16 cellular contexts compared by ENCODE assay signal in the genomic region with DNA sequence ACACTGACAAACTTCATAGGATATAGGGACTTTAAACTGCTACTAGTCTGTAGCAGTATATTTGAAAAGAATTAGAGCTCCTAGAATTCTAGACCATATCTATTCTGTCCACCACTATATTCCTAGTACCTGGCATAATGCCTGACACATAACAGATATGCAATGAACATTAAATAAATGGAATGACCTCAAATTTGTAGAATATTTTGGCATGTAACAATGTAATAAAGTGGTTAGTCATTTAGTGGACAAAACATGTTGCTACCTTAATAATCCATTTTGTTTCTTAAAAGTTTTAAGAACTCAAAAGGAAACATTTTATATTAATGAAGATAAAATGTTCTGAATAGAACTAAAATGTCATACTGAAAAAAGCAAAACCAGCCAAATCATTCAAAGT. TPM values are rescaled to one million over a fixed set of nuclear protein-coding genes. Genes with fewer than 3 reads are reported as not detected.
A peak's percentile ranks its signal among the peaks of the same experiment; 100 is the strongest.
DNase-seq lines count a peak whose midpoint lies in the region; TF ChIP-seq lines count a peak whose summit lies in the region.
"Had no signal": no experiment of that assay in that cellular context is flagged by ENCODE, and none has a peak within 500 bp of the region (broad histone marks: within the 10 kb centered on the region; RNA-seq: fewer than 3 reads in every experiment).

No MANE protein-coding gene starts in this region.

- H2BK120ac ChIP-seq in mesendoderm (ENCODE audit: low read depth, low read length) = no peak overlapping the region

- H4K20me1 ChIP-seq in KMS-11 (ENCODE audit: insufficient read depth) = no peaks in the 10 kb centered on the region
- H4K20me1 ChIP-seq: BLaER1 had no signal

- H2AFZ ChIP-seq in KMS-11 (ENCODE audit: low read depth) = no peak overlapping the region
- H2AFZ ChIP-seq: GM23248 had no signal

- H3K79me1 ChIP-seq in mesendoderm (ENCODE audit: low read length) = peaks cover 9% of the 10 kb centered on the region

- no peaks in the 10 kb centered on the region for H3K9me3 ChIP-seq in SK-N-MC (ENCODE audit: low read depth, low read length)
- H3K9me3 ChIP-seq: HAP-1 had no signal

- no peak overlapping the region for H2BK5ac ChIP-seq in mesendoderm (ENCODE audit: low read length)

- H2AK5ac ChIP-seq in mesendoderm (ENCODE audit: low read length) = no peak overlapping the region

- no peak overlapping the region for H4K8ac ChIP-seq in mesendoderm (ENCODE audit: low read depth, low read length)

- no peak overlapping the region for H3K23ac ChIP-seq in mesendoderm (ENCODE audit: low read length)

- H3K36me3 ChIP-seq in KMS-11 (ENCODE audit: insufficient read depth) = no peaks in the 10 kb centered on the region
- peaks cover 8% of the 10 kb centered on the region; the same call in 1 of the 2 replicates for H3K36me3 ChIP-seq in SK-N-MC (ENCODE audit: insufficient read depth, low read length)
- H3K36me3 ChIP-seq in mesendoderm (ENCODE audit: control insufficient read depth, insufficient read depth, low read length) = no peaks in the 10 kb centered on the region
- H3K36me3 ChIP-seq: HAP-1 had no signal

- no peak overlapping the region for H3K18ac ChIP-seq in mesendoderm (ENCODE audit: low read length)

- no peak overlapping the region for H3K56ac ChIP-seq in mesendoderm (ENCODE audit: low read length)

- H3K4me2 ChIP-seq in KMS-11 = peak overlapping the region; percentile 79
- H3K4me2 ChIP-seq in mesendoderm (ENCODE audit: low read length) = no peak overlapping the region
- H3K4me2 ChIP-seq: BLaER1 had no signal

- H3K4me3 ChIP-seq in KMS-11 (IDR thresholded peaks at IDR 0.05; ENCODE audit: insufficient read depth, low read depth, low read length) = no peak overlapping the region
- no peak overlapping the region for H3K4me3 ChIP-seq in SK-N-MC
- H3K4me3 ChIP-seq in fibroblast of the aortic adventitia (ENCODE audit: low read depth, low read length) = no peak overlapping the region
- H3K4me3 ChIP-seq in mesendoderm (ENCODE audit: low read length) = no peak overlapping the region
- H3K4me3 ChIP-seq: BLaER1, GM23248, HAP-1, K562 had no signal

- TF ChIP-seq CTCF in KMS-11 (conservative IDR thresholded peaks at IDR 0.05; ENCODE audit: low read depth, low read length) (no peak), fibroblast of the aortic adventitia (IDR thresholded peaks at IDR 0.05; ENCODE audit: insufficient read depth, low read length) (no peak)

- no peak overlapping the region; the same call in 1 of the 2 replicates for H3K9ac ChIP-seq in KMS-11
- no peak overlapping the region for H3K9ac ChIP-seq in SK-N-MC (ENCODE audit: insufficient read length)
- H3K9ac ChIP-seq in mesendoderm (ENCODE audit: low read length) = no peak overlapping the region
- H3K9ac ChIP-seq: BLaER1, GM23248 had no signal

- DNase-seq in EH (ENCODE audit: low read depth) (peak; percentile 24), SK-N-MC (ENCODE audit: low read depth, low spot score) (no peak), fibroblast of the aortic adventitia (ENCODE audit: low read depth) (peak; percentile 42), NCI-H2227 (lab: John Stamatoyannopoulos, UW; ENCODE audit: unreplicated experiment) (no peak), mesendoderm (no peak), NCI-H187 treated with DMSO at 0.1 percent for 48 hours (lab: John Stamatoyannopoulos, UW) (no peak)
- DNase-seq: CD4-positive, alpha-beta memory T cell; DMS153; DMS79; GF-D8; GM23248; IMR-90 had no signal

- H3K27ac ChIP-seq in KMS-11 (peak overlapping the region; percentile 64), SK-N-MC (0 out of 2 replicates have a peak overlapping the region, but pooled peaks have one; percentile 10), mesendoderm (ENCODE audit: low read depth, low read length) (no peak overlapping the region)
- H3K27ac ChIP-seq: BLaER1, GM23248 had no signal

- H3K4me1 ChIP-seq in KMS-11 (ENCODE audit: low read depth, poor library complexity, severe bottlenecking) = peaks cover 48% of the 10 kb centered on the region
- H3K4me1 ChIP-seq in mesendoderm (ENCODE audit: control insufficient read depth, low read depth, low read length) = no peaks in the 10 kb centered on the region
- H3K4me1 ChIP-seq: BLaER1, HAP-1 had no signal

- no peak overlapping the region for H2BK15ac ChIP-seq in mesendoderm (replicated peaks; ENCODE audit: low read depth)

- H3K27me3 ChIP-seq in KMS-11 (ENCODE audit: insufficient read depth, low read depth) = no peaks in the 10 kb centered on the region
- H3K27me3 ChIP-seq in mesendoderm (ENCODE audit: insufficient read depth, low read length, poor library complexity) = no peaks in the 10 kb centered on the region
- H3K27me3 ChIP-seq: BLaER1 had no signal

- no peak overlapping the region for H3K4ac ChIP-seq in mesendoderm (ENCODE audit: low read depth, low read length)

- H3K79me2 ChIP-seq in KMS-11 (ENCODE audit: insufficient read depth, low read depth) (no peaks in the 10 kb centered on the region; the same call in 1 of the 2 replicates), mesendoderm (ENCODE audit: control insufficient read depth, insufficient read depth, low read length) (peaks cover 9% of the 10 kb centered on the region)

- H4K5ac ChIP-seq in mesendoderm (ENCODE audit: low read length) = no peak overlapping the region

RNA-seq across cellular contexts. Expression of gene HOMER1, which starts 57.5 kb away (rescaled TPM):
- total RNA-seq in fibroblast of the aortic adventitia (ENCODE audit: low replicate concordance) = 5.4 and 6.8 TPM in 2 replicates
- 67.4 TPM for polyA plus RNA-seq in mesendoderm (2013, experiment 1 of 2)
- 65.4 TPM for polyA plus RNA-seq in mesendoderm (2013, experiment 2 of 2)

Comparison
In these comparisons a context has a peak if more than half of its experiments do, and no peak if none do; other contexts are left out.
1. DNase-seq: peak in EH (single experiment) and fibroblast of the aortic adventitia (single experiment); none in SK-N-MC (single experiment), NCI-H2227 (single experiment), mesendoderm (single experiment) and NCI-H187 treated with DMSO at 0.1 percent for 48 hours (single experiment).